8 cellular contexts compared by ENCODE assay signal in the genomic region with DNA sequence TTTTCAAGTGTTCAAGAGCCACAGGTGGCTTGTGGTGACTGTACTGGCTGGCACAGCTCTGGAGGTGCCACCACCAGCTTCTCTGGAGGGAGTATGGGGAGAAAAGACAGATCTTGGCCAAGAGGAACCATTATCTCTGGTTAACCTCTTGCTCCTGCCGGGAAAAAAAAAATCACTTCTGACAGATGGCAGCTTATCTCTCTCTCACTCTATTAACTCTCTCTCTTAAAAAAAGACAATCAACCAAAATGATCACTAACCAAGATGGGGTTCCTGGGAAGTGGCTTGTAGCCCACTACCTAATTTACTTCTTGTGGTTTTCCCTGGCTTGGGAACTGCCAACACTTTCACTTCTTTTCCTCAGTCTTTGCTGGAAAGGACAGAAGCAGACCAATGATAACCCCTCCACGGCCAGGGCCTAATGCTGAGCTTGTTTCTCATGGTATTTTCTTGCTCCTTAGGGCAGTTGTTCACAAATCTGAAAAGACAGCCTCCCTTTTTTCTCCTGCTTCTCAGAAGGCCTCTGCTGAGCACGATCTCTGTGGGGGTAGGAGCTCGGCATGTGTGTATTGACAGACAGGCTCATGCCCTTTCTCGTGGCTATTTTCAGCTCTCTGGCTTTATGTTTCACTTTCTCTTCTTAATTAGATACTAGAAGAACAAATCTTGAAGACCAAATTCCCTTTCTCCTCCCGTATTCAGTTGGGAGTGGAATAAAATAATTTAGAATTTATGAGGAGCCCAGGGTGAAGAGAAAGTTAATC. TPM values are rescaled to one million over a fixed set of nuclear protein-coding genes. Genes with fewer than 3 reads are reported as not detected.
DNase-seq lines count a peak whose midpoint lies in the region; ATAC-seq and TF ChIP-seq lines count a peak whose summit lies in the region.

No MANE protein-coding gene starts in this region.

- DNase-seq in AG04450 (ENCODE audit: low read depth, low spot score) (no peak), H7 (peak; percentile 14), ascending aorta (ENCODE audit: low spot score in 2 of 2) (peak in 1 of 2 donors; percentile 34), right lobe of liver (no peak), aorta (no peak), AML-193 (lab: John Stamatoyannopoulos, UW) (no peak), kidney glomerular epithelial cell (lab: John Stamatoyannopoulos, UW) (no peak)

- TF ChIP-seq CTCF in AG04450 (IDR thresholded peaks at IDR 0.05; ENCODE audit: low read depth, low read length) (no peak), ascending aorta (IDR thresholded peaks at IDR 0.05) (no peak), right lobe of liver (IDR thresholded peaks at IDR 0.05) (no peak)

- H3K27ac ChIP-seq in AG04450 (ENCODE audit: low read depth, low read length) (no peak overlapping the region), ascending aorta (peak overlapping the region; percentile 73 to 78), right lobe of liver (peak overlapping the region; percentile 30 to 49 (median 48)), aorta (ENCODE audit: low read depth in 1 of 2, low read length in 2 of 2) (peak overlapping the region in 1 of 2 donors; percentile 16)

- 4% methylated on average over 6 of the region's 6 CpGs for WGBS in right lobe of liver (ENCODE audit: insufficient coverage, low coverage, low lambda C conversion rate, missing lambda C conversion rate)
- 14 to 16% methylated on average over 6 of the region's 6 CpGs for WGBS in aorta, 2 donors

- POLR2A ChIA-PET in AG04450 (lab: Yijun Ruan, JAX) = interaction anchor here (0.6 kb wide), 1 partner anchor 8 kb away, joined by 5 read pairs; no protein-coding TSS in a partner anchor

- H3K36me3 ChIP-seq in H7 (replicated peaks; ENCODE audit: control insufficient read depth, insufficient read depth, low read length) = no peaks in the 10 kb centered on the region
- no peaks in the 10 kb centered on the region for H3K36me3 ChIP-seq in ascending aorta
- no peaks in the 10 kb centered on the region for H3K36me3 ChIP-seq in right lobe of liver
- no peaks in the 10 kb centered on the region for H3K36me3 ChIP-seq in aorta (ENCODE audit: control insufficient read depth in 1 of 2, insufficient read depth in 2 of 2, low read length in 1 of 2)

- H3K27me3 ChIP-seq in AG04450 (ENCODE audit: control insufficient read depth, insufficient read depth, low read length) (peaks cover 56% of the 10 kb centered on the region), H7 (ENCODE audit: control insufficient read depth, insufficient read depth, low read length) (peaks cover 59% of the 10 kb centered on the region), ascending aorta (peaks cover 13% of the 10 kb centered on the region), right lobe of liver (no peaks in the 10 kb centered on the region), aorta (ENCODE audit: control insufficient read depth in 1 of 2, insufficient read depth in 2 of 2, low read length in 1 of 2) (no peaks in the 10 kb centered on the region)

- no peak for TF ChIP-seq POLR2A in right lobe of liver (IDR thresholded peaks at IDR 0.05)

- intact Hi-C loops in ascending aorta (cut with DNase I) (loop anchor here (5.0 kb wide), 1 partner anchor 108 kb away; a partner anchor contains a TSS), right lobe of liver (cut with DNase I) (no loop called here), aorta (cut with DNase I) (no loop called here)

- ATAC-seq in right lobe of liver (peak; percentile 67 to 85 (median 70)), aorta (ENCODE audit: low FRiP score) (no peak), HG03460 (IDR thresholded peaks at IDR 0.05; ENCODE audit: unreplicated experiment) (no peak)

- H3K9me3 ChIP-seq in AG04450 (ENCODE audit: control insufficient read depth, insufficient read depth, low read length) (no peaks in the 10 kb centered on the region), ascending aorta (no peaks in the 10 kb centered on the region), right lobe of liver (no peaks in the 10 kb centered on the region), aorta (ENCODE audit: control insufficient read depth, low read length) (no peaks in the 10 kb centered on the region)

- H3K4me1 ChIP-seq in ascending aorta (peaks cover 6 to 7% of the 10 kb centered on the region in 2 donors), right lobe of liver (peaks cover 0 to 13% (median 3%) of the 10 kb centered on the region in 4 donors), aorta (ENCODE audit: control insufficient read depth in 1 of 2, insufficient read depth in 2 of 2, low read length in 2 of 2) (no peaks in the 10 kb centered on the region)

- CTCF ChIA-PET in AG04450 (lab: Charles Lee) = interaction anchor here (0.8 to 1.9 kb wide), 3 partner anchors 14 to 126 kb away, joined by 3 to 16 read pairs (median 4); no protein-coding TSS in a partner anchor

- peak overlapping the region; percentile 29 for H3K4me3 ChIP-seq in AG04450 (ENCODE audit: low read depth, low read length)
- no peak overlapping the region for H3K4me3 ChIP-seq in H7 (ENCODE audit: insufficient read depth, low read depth, low read length)
- H3K4me3 ChIP-seq in ascending aorta = peak overlapping the region; percentile 65 to 82
- H3K4me3 ChIP-seq in right lobe of liver = peak overlapping the region; percentile 37 to 59 (median 54)
- H3K4me3 ChIP-seq in aorta (ENCODE audit: low read length in 2 of 2) = peak overlapping the region; percentile 67 to 70

RNA-seq across cellular contexts. Expression of a gene that starts 0.9 kb away (rescaled TPM):
- polyA plus RNA-seq in AG04450 (2011; rRNA removed) (not detected in 2 replicates), aorta (not detected)
- polyA minus RNA-seq in AG04450 (2011; rRNA and poly(A)+ RNA removed) = not detected in 2 replicates
- total RNA-seq in H7 (2014; rRNA removed; shearing (Covaris generic)) = not detected in 2 replicates
- total RNA-seq in ascending aorta (not detected), right lobe of liver (not detected), aorta (not detected)

RNA-seq across cellular contexts. Expression of a gene that starts 3.8 kb away (rescaled TPM):
- not detected in 2 replicates for polyA plus RNA-seq in AG04450 (2011; rRNA removed)
- polyA minus RNA-seq in AG04450 (2011; rRNA and poly(A)+ RNA removed) = not detected in 2 replicates
- 0.07 TPM in 1 of 2 replicates, not detected in the other for total RNA-seq in H7 (2014; rRNA removed; shearing (Covaris generic))
- total RNA-seq in ascending aorta = not detected
- not detected for total RNA-seq in right lobe of liver
- not detected for total RNA-seq in aorta
- under 1 TPM in 1 of 2 donors, not detected in 1; 0.13 TPM for polyA plus RNA-seq in aorta

RNA-seq across cellular contexts. Expression of a gene that starts 42.9 kb away (rescaled TPM):
- polyA plus RNA-seq in AG04450 (2011; rRNA removed) = 93.4 and 98.6 TPM in 2 replicates
- polyA minus RNA-seq in AG04450 (2011; rRNA and poly(A)+ RNA removed) = 51.6 and 67.1 TPM in 2 replicates
- total RNA-seq in H7 (2014; rRNA removed; shearing (Covaris generic)) = 158 and 214 TPM in 2 replicates
- total RNA-seq in ascending aorta = 64.8 TPM
- total RNA-seq in right lobe of liver = 10 to 100 TPM; 21.3 to 35.7 (median 28.4) TPM
- total RNA-seq in aorta = 10 to 100 TPM; 38.7 to 52.7 TPM
- 10 to 100 TPM; 39.7 to 58.9 TPM for polyA plus RNA-seq in aorta

Comparison
In these comparisons a context has a peak if more than half of its experiments do, and no peak if none do; other contexts are left out.
1. ATAC-seq: peak in right lobe of liver (4 of 4); none in aorta (single experiment) and HG03460 (single experiment).